In the genomic region with DNA sequence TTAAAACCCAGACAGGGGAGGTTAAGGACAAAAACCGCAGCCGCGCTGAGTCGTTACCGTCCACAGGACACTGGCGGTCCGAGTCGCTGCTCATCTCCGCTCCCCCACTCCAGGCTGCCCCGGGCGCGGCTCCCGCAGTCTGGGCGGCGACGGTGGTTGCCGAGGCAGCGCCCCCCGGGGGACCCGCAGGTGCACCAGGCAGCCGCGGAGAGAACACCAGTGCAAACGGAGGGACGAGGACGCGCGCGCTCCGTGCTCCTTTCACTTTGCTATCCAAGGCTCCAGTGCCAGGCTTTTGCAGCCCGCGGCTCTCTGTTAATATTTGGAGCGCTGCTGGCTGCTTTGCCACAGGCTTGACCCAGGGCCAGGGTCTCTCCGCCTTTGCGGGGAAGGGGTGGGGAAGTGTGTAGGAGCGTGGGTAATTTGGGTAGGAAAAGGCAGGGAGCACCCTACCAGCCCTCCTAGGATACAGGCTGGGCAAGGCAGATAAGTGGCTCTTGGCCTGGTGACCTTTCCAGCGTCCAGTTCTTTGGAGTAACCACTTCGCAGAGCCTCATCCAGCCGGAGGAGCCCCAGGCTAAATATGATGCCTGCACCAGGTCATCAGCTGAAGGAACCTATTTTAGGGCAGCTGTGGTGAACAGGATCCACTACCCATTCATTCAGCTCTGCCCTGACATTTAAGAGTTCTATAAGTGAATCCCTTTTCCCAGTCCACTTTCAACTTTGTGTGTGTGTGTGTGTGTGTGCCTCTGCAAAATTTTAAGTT, we compare ENCODE assay signal across 2 cellular contexts.
TF ChIP-seq lines count a peak whose summit lies in the region.

A gene with protein sequence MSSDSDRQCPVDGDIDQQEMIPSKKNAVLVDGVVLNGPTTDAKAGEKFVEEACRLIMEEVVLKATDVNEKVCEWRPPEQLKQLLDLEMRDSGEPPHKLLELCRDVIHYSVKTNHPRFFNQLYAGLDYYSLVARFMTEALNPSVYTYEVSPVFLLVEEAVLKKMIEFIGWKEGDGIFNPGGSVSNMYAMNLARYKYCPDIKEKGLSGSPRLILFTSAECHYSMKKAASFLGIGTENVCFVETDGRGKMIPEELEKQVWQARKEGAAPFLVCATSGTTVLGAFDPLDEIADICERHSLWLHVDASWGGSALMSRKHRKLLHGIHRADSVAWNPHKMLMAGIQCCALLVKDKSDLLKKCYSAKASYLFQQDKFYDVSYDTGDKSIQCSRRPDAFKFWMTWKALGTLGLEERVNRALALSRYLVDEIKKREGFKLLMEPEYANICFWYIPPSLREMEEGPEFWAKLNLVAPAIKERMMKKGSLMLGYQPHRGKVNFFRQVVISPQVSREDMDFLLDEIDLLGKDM (minus strand): TSS at position 141 of the 769 bp plus-strand sequence. CDS start 47 bp downstream, at position 94.

TF ChIP-seq in GM23338, 12 proteins besides CTCF, POLR2A, EP300 and RAD21 (continues in another document):
- TF ChIP-seq NANOG (IDR thresholded peaks at IDR 0.05; ENCODE audit: borderline replicate concordance), result no peak
- no peak for TF ChIP-seq EZH2 (IDR thresholded peaks at IDR 0.05; ENCODE audit: low read depth, unreplicated experiment)
- TF ChIP-seq, protein P1, sequence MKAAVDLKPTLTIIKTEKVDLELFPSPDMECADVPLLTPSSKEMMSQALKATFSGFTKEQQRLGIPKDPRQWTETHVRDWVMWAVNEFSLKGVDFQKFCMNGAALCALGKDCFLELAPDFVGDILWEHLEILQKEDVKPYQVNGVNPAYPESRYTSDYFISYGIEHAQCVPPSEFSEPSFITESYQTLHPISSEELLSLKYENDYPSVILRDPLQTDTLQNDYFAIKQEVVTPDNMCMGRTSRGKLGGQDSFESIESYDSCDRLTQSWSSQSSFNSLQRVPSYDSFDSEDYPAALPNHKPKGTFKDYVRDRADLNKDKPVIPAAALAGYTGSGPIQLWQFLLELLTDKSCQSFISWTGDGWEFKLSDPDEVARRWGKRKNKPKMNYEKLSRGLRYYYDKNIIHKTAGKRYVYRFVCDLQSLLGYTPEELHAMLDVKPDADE (IDR thresholded peaks at IDR 0.05), result no peak
- no peak for TF ChIP-seq JUNB (IDR thresholded peaks at IDR 0.05; ENCODE audit: unreplicated experiment)
- TF ChIP-seq EZH2phosphoT487 (IDR thresholded peaks at IDR 0.05; ENCODE audit: unreplicated experiment), result no peak
- TF ChIP-seq ZNF331 (CRISPR knock-in tag; IDR thresholded peaks at IDR 0.05; ENCODE audit: low read depth), result no peak
- TF ChIP-seq CREB1 (CRISPR knock-in tag; IDR thresholded peaks at IDR 0.05; ENCODE audit: low read depth), result no peak
- TF ChIP-seq, protein P2, sequence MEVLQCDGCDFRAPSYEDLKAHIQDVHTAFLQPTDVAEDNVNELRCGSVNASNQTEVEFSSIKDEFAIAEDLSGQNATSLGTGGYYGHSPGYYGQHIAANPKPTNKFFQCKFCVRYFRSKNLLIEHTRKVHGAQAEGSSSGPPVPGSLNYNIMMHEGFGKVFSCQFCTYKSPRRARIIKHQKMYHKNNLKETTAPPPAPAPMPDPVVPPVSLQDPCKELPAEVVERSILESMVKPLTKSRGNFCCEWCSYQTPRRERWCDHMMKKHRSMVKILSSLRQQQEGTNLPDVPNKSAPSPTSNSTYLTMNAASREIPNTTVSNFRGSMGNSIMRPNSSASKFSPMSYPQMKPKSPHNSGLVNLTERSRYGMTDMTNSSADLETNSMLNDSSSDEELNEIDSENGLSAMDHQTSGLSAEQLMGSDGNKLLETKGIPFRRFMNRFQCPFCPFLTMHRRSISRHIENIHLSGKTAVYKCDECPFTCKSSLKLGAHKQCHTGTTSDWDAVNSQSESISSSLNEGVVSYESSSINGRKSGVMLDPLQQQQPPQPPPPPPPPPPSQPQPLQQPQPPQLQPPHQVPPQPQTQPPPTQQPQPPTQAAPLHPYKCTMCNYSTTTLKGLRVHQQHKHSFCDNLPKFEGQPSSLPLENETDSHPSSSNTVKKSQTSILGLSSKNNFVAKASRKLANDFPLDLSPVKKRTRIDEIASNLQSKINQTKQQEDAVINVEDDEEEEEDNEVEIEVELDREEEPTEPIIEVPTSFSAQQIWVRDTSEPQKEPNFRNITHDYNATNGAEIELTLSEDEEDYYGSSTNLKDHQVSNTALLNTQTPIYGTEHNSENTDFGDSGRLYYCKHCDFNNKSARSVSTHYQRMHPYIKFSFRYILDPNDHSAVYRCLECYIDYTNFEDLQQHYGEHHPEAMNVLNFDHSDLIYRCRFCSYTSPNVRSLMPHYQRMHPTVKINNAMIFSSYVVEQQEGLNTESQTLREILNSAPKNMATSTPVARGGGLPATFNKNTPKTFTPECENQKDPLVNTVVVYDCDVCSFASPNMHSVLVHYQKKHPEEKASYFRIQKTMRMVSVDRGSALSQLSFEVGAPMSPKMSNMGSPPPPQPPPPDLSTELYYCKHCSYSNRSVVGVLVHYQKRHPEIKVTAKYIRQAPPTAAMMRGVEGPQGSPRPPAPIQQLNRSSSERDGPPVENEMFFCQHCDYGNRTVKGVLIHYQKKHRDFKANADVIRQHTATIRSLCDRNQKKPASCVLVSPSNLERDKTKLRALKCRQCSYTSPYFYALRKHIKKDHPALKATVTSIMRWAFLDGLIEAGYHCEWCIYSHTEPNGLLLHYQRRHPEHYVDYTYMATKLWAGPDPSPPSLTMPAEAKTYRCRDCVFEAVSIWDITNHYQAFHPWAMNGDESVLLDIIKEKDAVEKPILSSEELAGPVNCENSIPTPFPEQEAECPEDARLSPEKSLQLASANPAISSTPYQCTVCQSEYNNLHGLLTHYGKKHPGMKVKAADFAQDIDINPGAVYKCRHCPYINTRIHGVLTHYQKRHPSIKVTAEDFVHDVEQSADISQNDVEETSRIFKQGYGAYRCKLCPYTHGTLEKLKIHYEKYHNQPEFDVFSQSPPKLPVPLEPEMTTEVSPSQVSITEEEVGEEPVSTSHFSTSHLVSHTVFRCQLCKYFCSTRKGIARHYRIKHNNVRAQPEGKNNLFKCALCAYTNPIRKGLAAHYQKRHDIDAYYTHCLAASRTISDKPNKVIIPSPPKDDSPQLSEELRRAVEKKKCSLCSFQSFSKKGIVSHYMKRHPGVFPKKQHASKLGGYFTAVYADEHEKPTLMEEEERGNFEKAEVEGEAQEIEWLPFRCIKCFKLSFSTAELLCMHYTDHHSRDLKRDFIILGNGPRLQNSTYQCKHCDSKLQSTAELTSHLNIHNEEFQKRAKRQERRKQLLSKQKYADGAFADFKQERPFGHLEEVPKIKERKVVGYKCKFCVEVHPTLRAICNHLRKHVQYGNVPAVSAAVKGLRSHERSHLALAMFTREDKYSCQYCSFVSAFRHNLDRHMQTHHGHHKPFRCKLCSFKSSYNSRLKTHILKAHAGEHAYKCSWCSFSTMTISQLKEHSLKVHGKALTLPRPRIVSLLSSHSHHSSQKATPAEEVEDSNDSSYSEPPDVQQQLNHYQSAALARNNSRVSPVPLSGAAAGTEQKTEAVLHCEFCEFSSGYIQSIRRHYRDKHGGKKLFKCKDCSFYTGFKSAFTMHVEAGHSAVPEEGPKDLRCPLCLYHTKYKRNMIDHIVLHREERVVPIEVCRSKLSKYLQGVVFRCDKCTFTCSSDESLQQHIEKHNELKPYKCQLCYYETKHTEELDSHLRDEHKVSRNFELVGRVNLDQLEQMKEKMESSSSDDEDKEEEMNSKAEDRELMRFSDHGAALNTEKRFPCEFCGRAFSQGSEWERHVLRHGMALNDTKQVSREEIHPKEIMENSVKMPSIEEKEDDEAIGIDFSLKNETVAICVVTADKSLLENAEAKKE (CRISPR knock-in tag; IDR thresholded peaks at IDR 0.05), result no peak
- TF ChIP-seq POLR2AphosphoS5 (IDR thresholded peaks at IDR 0.05; ENCODE audit: low read depth), result no peak
- TF ChIP-seq STAT1 (IDR thresholded peaks at IDR 0.05; ENCODE audit: unreplicated experiment), result no peak

TF ChIP-seq in HepG2, 621 proteins besides CTCF, POLR2A, EP300 and RAD21 (continues in another document):
- TF ChIP-seq BRD4 (CRISPR knock-in tag; IDR thresholded peaks at IDR 0.05) (no peak), ZSCAN12 (CRISPR knock-in tag; IDR thresholded peaks at IDR 0.05) (no peak), HNRNPLL (IDR thresholded peaks at IDR 0.05; ENCODE audit: low read depth, low read length, poor library complexity, severe bottlenecking) (peak; percentile 46), KDM1A (CRISPR knock-in tag; IDR thresholded peaks at IDR 0.05) (no peak), ZNF446 (CRISPR knock-in tag; IDR thresholded peaks at IDR 0.05) (no peak), ZNF660 (CRISPR knock-in tag; IDR thresholded peaks at IDR 0.05; ENCODE audit: borderline replicate concordance, low read depth) (no peak), POLR2G (IDR thresholded peaks at IDR 0.05; ENCODE audit: low read depth, low read length) (no peak), SUZ12 (IDR thresholded peaks at IDR 0.05; ENCODE audit: low read depth, low read length) (no peak), NFYB (CRISPR knock-in tag; IDR thresholded peaks at IDR 0.05) (no peak), ZNF768 (CRISPR knock-in tag; IDR thresholded peaks at IDR 0.05) (0 out of 2 replicates have a peak, but pooled peaks have one; percentile 24)
- TF ChIP-seq, protein P3, sequence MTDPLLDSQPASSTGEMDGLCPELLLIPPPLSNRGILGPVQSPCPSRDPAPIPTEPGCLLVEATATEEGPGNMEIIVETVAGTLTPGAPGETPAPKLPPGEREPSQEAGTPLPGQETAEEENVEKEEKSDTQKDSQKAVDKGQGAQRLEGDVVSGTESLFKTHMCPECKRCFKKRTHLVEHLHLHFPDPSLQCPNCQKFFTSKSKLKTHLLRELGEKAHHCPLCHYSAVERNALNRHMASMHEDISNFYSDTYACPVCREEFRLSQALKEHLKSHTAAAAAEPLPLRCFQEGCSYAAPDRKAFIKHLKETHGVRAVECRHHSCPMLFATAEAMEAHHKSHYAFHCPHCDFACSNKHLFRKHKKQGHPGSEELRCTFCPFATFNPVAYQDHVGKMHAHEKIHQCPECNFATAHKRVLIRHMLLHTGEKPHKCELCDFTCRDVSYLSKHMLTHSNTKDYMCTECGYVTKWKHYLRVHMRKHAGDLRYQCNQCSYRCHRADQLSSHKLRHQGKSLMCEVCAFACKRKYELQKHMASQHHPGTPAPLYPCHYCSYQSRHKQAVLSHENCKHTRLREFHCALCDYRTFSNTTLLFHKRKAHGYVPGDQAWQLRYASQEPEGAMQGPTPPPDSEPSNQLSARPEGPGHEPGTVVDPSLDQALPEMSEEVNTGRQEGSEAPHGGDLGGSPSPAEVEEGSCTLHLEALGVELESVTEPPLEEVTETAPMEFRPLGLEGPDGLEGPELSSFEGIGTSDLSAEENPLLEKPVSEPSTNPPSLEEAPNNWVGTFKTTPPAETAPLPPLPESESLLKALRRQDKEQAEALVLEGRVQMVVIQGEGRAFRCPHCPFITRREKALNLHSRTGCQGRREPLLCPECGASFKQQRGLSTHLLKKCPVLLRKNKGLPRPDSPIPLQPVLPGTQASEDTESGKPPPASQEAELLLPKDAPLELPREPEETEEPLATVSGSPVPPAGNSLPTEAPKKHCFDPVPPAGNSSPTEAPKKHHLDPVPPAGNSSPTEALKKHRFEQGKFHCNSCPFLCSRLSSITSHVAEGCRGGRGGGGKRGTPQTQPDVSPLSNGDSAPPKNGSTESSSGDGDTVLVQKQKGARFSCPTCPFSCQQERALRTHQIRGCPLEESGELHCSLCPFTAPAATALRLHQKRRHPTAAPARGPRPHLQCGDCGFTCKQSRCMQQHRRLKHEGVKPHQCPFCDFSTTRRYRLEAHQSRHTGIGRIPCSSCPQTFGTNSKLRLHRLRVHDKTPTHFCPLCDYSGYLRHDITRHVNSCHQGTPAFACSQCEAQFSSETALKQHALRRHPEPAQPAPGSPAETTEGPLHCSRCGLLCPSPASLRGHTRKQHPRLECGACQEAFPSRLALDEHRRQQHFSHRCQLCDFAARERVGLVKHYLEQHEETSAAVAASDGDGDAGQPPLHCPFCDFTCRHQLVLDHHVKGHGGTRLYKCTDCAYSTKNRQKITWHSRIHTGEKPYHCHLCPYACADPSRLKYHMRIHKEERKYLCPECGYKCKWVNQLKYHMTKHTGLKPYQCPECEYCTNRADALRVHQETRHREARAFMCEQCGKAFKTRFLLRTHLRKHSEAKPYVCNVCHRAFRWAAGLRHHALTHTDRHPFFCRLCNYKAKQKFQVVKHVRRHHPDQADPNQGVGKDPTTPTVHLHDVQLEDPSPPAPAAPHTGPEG (CRISPR knock-in tag; IDR thresholded peaks at IDR 0.05), result no peak
- TF ChIP-seq, protein P4, sequence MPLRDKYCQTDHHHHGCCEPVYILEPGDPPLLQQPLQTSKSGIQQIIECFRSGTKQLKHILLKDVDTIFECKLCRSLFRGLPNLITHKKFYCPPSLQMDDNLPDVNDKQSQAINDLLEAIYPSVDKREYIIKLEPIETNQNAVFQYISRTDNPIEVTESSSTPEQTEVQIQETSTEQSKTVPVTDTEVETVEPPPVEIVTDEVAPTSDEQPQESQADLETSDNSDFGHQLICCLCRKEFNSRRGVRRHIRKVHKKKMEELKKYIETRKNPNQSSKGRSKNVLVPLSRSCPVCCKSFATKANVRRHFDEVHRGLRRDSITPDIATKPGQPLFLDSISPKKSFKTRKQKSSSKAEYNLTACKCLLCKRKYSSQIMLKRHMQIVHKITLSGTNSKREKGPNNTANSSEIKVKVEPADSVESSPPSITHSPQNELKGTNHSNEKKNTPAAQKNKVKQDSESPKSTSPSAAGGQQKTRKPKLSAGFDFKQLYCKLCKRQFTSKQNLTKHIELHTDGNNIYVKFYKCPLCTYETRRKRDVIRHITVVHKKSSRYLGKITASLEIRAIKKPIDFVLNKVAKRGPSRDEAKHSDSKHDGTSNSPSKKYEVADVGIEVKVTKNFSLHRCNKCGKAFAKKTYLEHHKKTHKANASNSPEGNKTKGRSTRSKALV (CRISPR knock-in tag; IDR thresholded peaks at IDR 0.05), result peak; percentile 72; the same call in 1 of the 2 replicates
- TF ChIP-seq, protein P5, sequence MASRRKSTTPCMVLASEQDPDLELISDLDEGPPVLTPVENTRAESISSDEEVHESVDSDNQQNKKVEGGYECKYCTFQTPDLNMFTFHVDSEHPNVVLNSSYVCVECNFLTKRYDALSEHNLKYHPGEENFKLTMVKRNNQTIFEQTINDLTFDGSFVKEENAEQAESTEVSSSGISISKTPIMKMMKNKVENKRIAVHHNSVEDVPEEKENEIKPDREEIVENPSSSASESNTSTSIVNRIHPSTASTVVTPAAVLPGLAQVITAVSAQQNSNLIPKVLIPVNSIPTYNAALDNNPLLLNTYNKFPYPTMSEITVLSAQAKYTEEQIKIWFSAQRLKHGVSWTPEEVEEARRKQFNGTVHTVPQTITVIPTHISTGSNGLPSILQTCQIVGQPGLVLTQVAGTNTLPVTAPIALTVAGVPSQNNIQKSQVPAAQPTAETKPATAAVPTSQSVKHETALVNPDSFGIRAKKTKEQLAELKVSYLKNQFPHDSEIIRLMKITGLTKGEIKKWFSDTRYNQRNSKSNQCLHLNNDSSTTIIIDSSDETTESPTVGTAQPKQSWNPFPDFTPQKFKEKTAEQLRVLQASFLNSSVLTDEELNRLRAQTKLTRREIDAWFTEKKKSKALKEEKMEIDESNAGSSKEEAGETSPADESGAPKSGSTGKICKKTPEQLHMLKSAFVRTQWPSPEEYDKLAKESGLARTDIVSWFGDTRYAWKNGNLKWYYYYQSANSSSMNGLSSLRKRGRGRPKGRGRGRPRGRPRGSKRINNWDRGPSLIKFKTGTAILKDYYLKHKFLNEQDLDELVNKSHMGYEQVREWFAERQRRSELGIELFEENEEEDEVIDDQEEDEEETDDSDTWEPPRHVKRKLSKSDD (CRISPR knock-in tag; IDR thresholded peaks at IDR 0.05; ENCODE audit: low read depth), result no peak
- TF ChIP-seq, protein P6, sequence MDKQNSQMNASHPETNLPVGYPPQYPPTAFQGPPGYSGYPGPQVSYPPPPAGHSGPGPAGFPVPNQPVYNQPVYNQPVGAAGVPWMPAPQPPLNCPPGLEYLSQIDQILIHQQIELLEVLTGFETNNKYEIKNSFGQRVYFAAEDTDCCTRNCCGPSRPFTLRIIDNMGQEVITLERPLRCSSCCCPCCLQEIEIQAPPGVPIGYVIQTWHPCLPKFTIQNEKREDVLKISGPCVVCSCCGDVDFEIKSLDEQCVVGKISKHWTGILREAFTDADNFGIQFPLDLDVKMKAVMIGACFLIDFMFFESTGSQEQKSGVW (CRISPR knock-in tag; IDR thresholded peaks at IDR 0.05; ENCODE audit: borderline replicate concordance), result no peak
